ENCODE assay signal across 1 cellular context in genomic region chr7:137976700-137977099, GRCh38.
TF ChIP-seq lines count a peak whose summit lies in the region.

No MANE protein-coding gene starts in this region.

TF ChIP-seq in K562, 482 proteins besides CTCF, POLR2A, EP300 and RAD21:
- TF ChIP-seq PRDM10 (IDR thresholded peaks at IDR 0.05; ENCODE audit: partially characterized antibody) = peak; percentile 67
- TF ChIP-seq GATAD2A (IDR thresholded peaks at IDR 0.05) = no peak
- TF ChIP-seq ZBTB40 (IDR thresholded peaks at IDR 0.05) = no peak
- TF ChIP-seq ZBTB40 (CRISPR knock-in tag; IDR thresholded peaks at IDR 0.05) = peak; percentile 31; the same call in 1 of the 2 replicates
- TF ChIP-seq BMI1 (IDR thresholded peaks at IDR 0.05; ENCODE audit: low read length) = no peak
- 0 out of 2 replicates have a peak, but pooled peaks have one; percentile 11 for TF ChIP-seq CREM (IDR thresholded peaks at IDR 0.05; ENCODE audit: low read depth)
- TF ChIP-seq ZNF561 (CRISPR knock-in tag; conservative IDR thresholded peaks at IDR 0.05) = no peak
- TF ChIP-seq ZNF592 (IDR thresholded peaks at IDR 0.05) = no peak
- peak; percentile 37 for TF ChIP-seq TBP (optimal IDR thresholded peaks at IDR 0.05; ENCODE audit: low read depth, low read length)
- no peak for TF ChIP-seq ZFP1 (CRISPR knock-in tag; IDR thresholded peaks at IDR 0.05)
- no peak for TF ChIP-seq HINFP (tag; conservative IDR thresholded peaks at IDR 0.05; ENCODE audit: low read depth)
- TF ChIP-seq ZBTB8A (IDR thresholded peaks at IDR 0.05; ENCODE audit: partially characterized antibody) = no peak
- no peak for TF ChIP-seq HIVEP1 (CRISPR knock-in tag; IDR thresholded peaks at IDR 0.05)
- no peak for TF ChIP-seq RAD51 (IDR thresholded peaks at IDR 0.05; ENCODE audit: borderline replicate concordance, low read depth)
- TF ChIP-seq GABPA (tag; conservative IDR thresholded peaks at IDR 0.05; ENCODE audit: low read depth) = no peak
- TF ChIP-seq ATF1 (CRISPR knock-in tag; IDR thresholded peaks at IDR 0.05) = no peak
- peak; percentile 25; the same call in 1 of the 2 replicates for TF ChIP-seq ATF1 (tag; IDR thresholded peaks at IDR 0.05)
- no peak for TF ChIP-seq BRD4 (IDR thresholded peaks at IDR 0.05)
- no peak for TF ChIP-seq ZNF23 (CRISPR knock-in tag; IDR thresholded peaks at IDR 0.05)
- TF ChIP-seq RREB1 (CRISPR knock-in tag; IDR thresholded peaks at IDR 0.05) = no peak
- no peak for TF ChIP-seq HNRNPK (IDR thresholded peaks at IDR 0.05; ENCODE audit: low read depth, low read length, poor library complexity, severe bottlenecking)
- TF ChIP-seq CCAR2 (IDR thresholded peaks at IDR 0.05; ENCODE audit: low read depth, low read length) = 0 out of 2 replicates have a peak, but pooled peaks have one; percentile 29
- no peak for TF ChIP-seq HMGN3 (IDR thresholded peaks at IDR 0.05; ENCODE audit: borderline replicate concordance, extremely low read depth, insufficient read length, low read depth, low read length)
- no peak for TF ChIP-seq SLC30A9 (CRISPR knock-in tag; IDR thresholded peaks at IDR 0.05)
- peak; percentile 59 for TF ChIP-seq EGR1 (conservative IDR thresholded peaks at IDR 0.05)
